Comparison of ENCODE assay signal across 24 cellular contexts in the genomic region with DNA sequence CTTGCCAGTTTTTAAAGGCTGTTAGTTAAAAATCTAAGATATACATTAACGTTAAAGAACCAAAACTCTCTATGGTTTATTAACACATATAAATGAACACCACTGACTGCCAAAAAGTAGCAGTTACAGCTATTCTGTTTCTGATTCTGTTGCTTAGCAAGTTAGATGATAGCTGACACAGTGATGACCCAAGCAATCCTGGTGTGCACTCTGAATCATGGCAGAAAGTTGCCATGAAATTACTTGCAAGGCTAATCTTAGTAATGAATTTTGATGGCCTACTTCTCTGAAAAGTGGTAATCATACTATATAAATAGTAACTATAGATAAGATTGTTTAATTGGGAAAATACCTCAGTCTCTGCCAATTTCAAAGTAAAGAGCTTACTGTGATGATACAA. TPM values are rescaled to one million over a fixed set of nuclear protein-coding genes. Genes with fewer than 3 reads are reported as not detected.
DNase-seq lines count a peak whose midpoint lies in the region; ATAC-seq and TF ChIP-seq lines count a peak whose summit lies in the region.
"Had no signal": no experiment of that assay in that cellular context is flagged by ENCODE, and none has a peak within 500 bp of the region (broad histone marks: within the 10 kb centered on the region; RNA-seq: fewer than 3 reads in every experiment).

No MANE protein-coding gene starts in this region.

- no peak for TF ChIP-seq POLR2A in stomach (IDR thresholded peaks at IDR 0.05)

- H3K4me3 ChIP-seq in mammary epithelial cell (replicated peaks in 1 of 3; ENCODE audit: insufficient read depth in 1 of 3, low read depth in 2 of 3, low read length in 3 of 3), result no peak overlapping the region
- no peak overlapping the region for H3K4me3 ChIP-seq in brain microvascular endothelial cell (ENCODE audit: low read depth, low read length)
- no peak overlapping the region for H3K4me3 ChIP-seq in left ventricle myocardium inferior
- no peak overlapping the region for H3K4me3 ChIP-seq in stomach
- H3K4me3 ChIP-seq: PC-9, sigmoid colon, upper lobe of left lung had no signal

- no peak for TF ChIP-seq EP300 in stomach (IDR thresholded peaks at IDR 0.05)

- WGBS in mammary epithelial cell (ENCODE audit: low coverage, missing lambda C conversion rate), result 100% methylated on average over 1 of the region's 1 CpG
- 52 to 72% (median 67%) methylated on average over 1 of the region's 1 CpG for WGBS in stomach, 5 donors

- peaks cover 2% of the 10 kb centered on the region for H4K20me1 ChIP-seq in mammary epithelial cell (ENCODE audit: insufficient read depth, low read length)

- POLR2A ChIA-PET in MCF 10A (lab: Yijun Ruan, JAX), result interaction anchor here (0.5 to 2.5 kb wide), 3 partner anchors 10 to 57 kb away, joined by 3 to 14 read pairs (median 9); a partner anchor contains a TSS

- no peak overlapping the region for H3K9ac ChIP-seq in mammary epithelial cell (ENCODE audit: insufficient read depth, low read length)

- H3K27ac Mint-ChIP-seq in MCF 10A (ENCODE audit: low read depth, unreplicated experiment), result peak overlapping the region; percentile 74
- H3K27ac Mint-ChIP-seq in stimulated activated effector memory CD8-positive, alpha-beta T cell treated with anti-CD3 and anti-CD28 coated beads, Interleukin-12 subunit alpha, Interleukin-12 subunit beta, amount 100 ng/mL, for 72 hours, result no peak overlapping the region
- H3K27ac Mint-ChIP-seq: activated naive CD8-positive, alpha-beta T cell; activated T-cell treated with anti-CD3 and anti-CD28 coated beads, Interleukin-2, amount 50 U/mL, for 72 hours; dendritic cell treated with granulocyte-macrophage colony-stimulating factor and Interleukin-4, amounts not matched to agents 40 ng/mL and 50 ng/mL, for 4 days; stimulated activated naive CD8-positive, alpha-beta T cell treated with anti-CD3 and anti-CD28 coated beads, Interleukin-15, amount 100 ng/mL, for 72 hours had no signal

- H2AFZ ChIP-seq in mammary epithelial cell (ENCODE audit: low read depth, low read length), result no peak overlapping the region
- H2AFZ ChIP-seq: PC-9 had no signal

- no peak overlapping the region for H3K4me2 ChIP-seq in mammary epithelial cell (ENCODE audit: insufficient read depth, low read depth, low read length)
- H3K4me2 ChIP-seq: PC-9 had no signal

- intact Hi-C loops in MCF 10A (cut with micrococcal nuclease) (no loop called here), mammary epithelial cell (cut with micrococcal nuclease) (loop anchor here (5.0 kb wide), 1 partner anchor 56 kb away; a partner anchor contains a TSS), left ventricle myocardium inferior (cut with micrococcal nuclease) (no loop called here), stomach (cut with DNase I; ENCODE audit: low total_unique reads) (no loop called here)

- DNase-seq in MCF 10A (ENCODE audit: unreplicated experiment) (no peak), mammary epithelial cell (no peak), brain microvascular endothelial cell (peak; percentile 39), left ventricle myocardium inferior (no peak), stomach (no peak)
- DNase-seq in stimulated activated effector memory CD8-positive, alpha-beta T cell treated with anti-CD3 and anti-CD28 coated beads, Interleukin-12 subunit alpha, Interleukin-12 subunit beta, amount 100 ng/mL, for 72 hours (ENCODE audit: low spot score in 2 of 2), result no peak
- DNase-seq: 8988T; activated CD4-positive, CD25-positive, alpha-beta regulatory T cell; activated CD8-positive, alpha-beta memory T cell treated with anti-CD3 and anti-CD28 coated beads for 24 hours; activated T-cell treated with anti-CD3 and anti-CD28 coated beads, Interleukin-2, amount 50 U/mL, for 72 hours; C1 segment of cervical spinal cord; H7; NCI-H748 treated with DMSO at 0.1 percent for 48 hours; occipital lobe; PC-9; sigmoid colon; stimulated activated naive CD8-positive, alpha-beta T cell treated with anti-CD3 and anti-CD28 coated beads, Interleukin-15, amount 100 ng/mL, for 72 hours; T-helper 9 cell; upper lobe of left lung had no signal

- H3K4me1 ChIP-seq in mammary epithelial cell (ENCODE audit: insufficient read depth, low read length) (no peaks in the 10 kb centered on the region), left ventricle myocardium inferior (peaks cover 54% of the 10 kb centered on the region), stomach (peaks cover 4 to 34% (median 17%) of the 10 kb centered on the region in 4 donors)

- TF ChIP-seq CTCF in MCF 10A (IDR thresholded peaks at IDR 0.05; ENCODE audit: unreplicated experiment) (no peak), mammary epithelial cell (conservative IDR thresholded peaks at IDR 0.05 in 1 of 2, IDR thresholded peaks at IDR 0.05 in 1 of 2; ENCODE audit: extremely low read depth in 1 of 2, insufficient read depth in 1 of 2, low read depth in 1 of 2, low read length in 2 of 2) (no peak), brain microvascular endothelial cell (IDR thresholded peaks at IDR 0.05; ENCODE audit: low read depth, low read length, missing control alignments) (no peak), left ventricle myocardium inferior (IDR thresholded peaks at IDR 0.05; ENCODE audit: borderline replicate concordance) (no peak), stomach (IDR thresholded peaks at IDR 0.05) (no peak)

- H3K9me3 ChIP-seq in mammary epithelial cell (replicated peaks; ENCODE audit: insufficient read depth, low read length) (no peaks in the 10 kb centered on the region), left ventricle myocardium inferior (replicated peaks) (peaks cover 9% of the 10 kb centered on the region), stomach (peaks cover 0 to 5% (median 0%) of the 10 kb centered on the region in 4 donors)
- H3K9me3 ChIP-seq: sigmoid colon had no signal

- H3K79me2 ChIP-seq in mammary epithelial cell (ENCODE audit: insufficient read depth, low read length), result peaks cover 61% of the 10 kb centered on the region

- no peaks in the 10 kb centered on the region for H3K27me3 Mint-ChIP-seq in MCF 10A (ENCODE audit: insufficient read depth, unreplicated experiment)
- H3K27me3 Mint-ChIP-seq: activated naive CD8-positive, alpha-beta T cell; brain; dendritic cell treated with granulocyte-macrophage colony-stimulating factor and Interleukin-4, amounts not matched to agents 40 ng/mL and 50 ng/mL, for 4 days; stimulated activated naive CD8-positive, alpha-beta T cell treated with anti-CD3 and anti-CD28 coated beads, Interleukin-15, amount 100 ng/mL, for 72 hours had no signal

- no TSS peak for BruUV-seq in MCF 10A (replicated peaks; lab: Mats Ljungman, UMichigan)
- no TSS peak for BruUV-seq in mammary epithelial cell (replicated peaks; lab: Mats Ljungman, UMichigan)

- dilution Hi-C loops in mammary epithelial cell (cut with HindIII; ENCODE audit: low sequenced_read_pairs), result no loop called here

- H3K36me3 Mint-ChIP-seq in MCF 10A (ENCODE audit: insufficient read depth, unreplicated experiment), result peaks cover 29% of the 10 kb centered on the region
- peaks cover 30% of the 10 kb centered on the region for H3K36me3 Mint-ChIP-seq in stimulated activated effector memory CD8-positive, alpha-beta T cell treated with anti-CD3 and anti-CD28 coated beads, Interleukin-12 subunit alpha, Interleukin-12 subunit beta, amount 100 ng/mL, for 72 hours

- H3K27ac ChIP-seq in mammary epithelial cell (ENCODE audit: insufficient read depth, low read depth, low read length) (no peak overlapping the region), brain microvascular endothelial cell (no peak overlapping the region), left ventricle myocardium inferior (replicated peaks) (peak overlapping the region; percentile 59), stomach (no peak overlapping the region)
- H3K27ac ChIP-seq: PC-9, sigmoid colon, upper lobe of left lung had no signal

- in situ Hi-C loops in mammary epithelial cell (cut with MboI; ENCODE audit: low sequenced_read_pairs in 2 of 2) (no loop called here), brain microvascular endothelial cell (cut with HindIII; ENCODE audit: low pct_ligation_motif_present, low sequenced_read_pairs) (no loop called here)

- H3K36me3 ChIP-seq in mammary epithelial cell (ENCODE audit: insufficient read depth, low read length) (peaks cover 10% of the 10 kb centered on the region), brain microvascular endothelial cell (replicated peaks) (peaks cover 9% of the 10 kb centered on the region), left ventricle myocardium inferior (peaks cover 21% of the 10 kb centered on the region), stomach (peaks cover 9 to 30% (median 25%) of the 10 kb centered on the region in 4 donors)

- no peaks in the 10 kb centered on the region for H3K9me3 Mint-ChIP-seq in MCF 10A (ENCODE audit: unreplicated experiment)
- no peaks in the 10 kb centered on the region for H3K9me3 Mint-ChIP-seq in stimulated activated effector memory CD8-positive, alpha-beta T cell treated with anti-CD3 and anti-CD28 coated beads, Interleukin-12 subunit alpha, Interleukin-12 subunit beta, amount 100 ng/mL, for 72 hours

- CTCF ChIA-PET in MCF 10A (lab: Yijun Ruan, JAX), result interaction anchor here (0.6 kb wide), 1 partner anchor 56 kb away, joined by 5 read pairs; no protein-coding TSS in a partner anchor
- CTCF ChIA-PET in mammary epithelial cell (lab: Charles Lee; ENCODE audit: low non-redundant PET), result no interaction called here

- no peak overlapping the region for H3K4me3 Mint-ChIP-seq in MCF 10A (ENCODE audit: unreplicated experiment)
- no peak overlapping the region for H3K4me3 Mint-ChIP-seq in stimulated activated effector memory CD8-positive, alpha-beta T cell treated with anti-CD3 and anti-CD28 coated beads, Interleukin-12 subunit alpha, Interleukin-12 subunit beta, amount 100 ng/mL, for 72 hours
- H3K4me3 Mint-ChIP-seq: activated naive CD8-positive, alpha-beta T cell; activated T-cell treated with anti-CD3 and anti-CD28 coated beads, Interleukin-2, amount 50 U/mL, for 72 hours; brain; dendritic cell treated with granulocyte-macrophage colony-stimulating factor and Interleukin-4, amounts not matched to agents 40 ng/mL and 50 ng/mL, for 4 days; stimulated activated naive CD8-positive, alpha-beta T cell treated with anti-CD3 and anti-CD28 coated beads, Interleukin-15, amount 100 ng/mL, for 72 hours had no signal

- no peaks in the 10 kb centered on the region for H3K27me3 ChIP-seq in mammary epithelial cell (ENCODE audit: insufficient read depth, low read length)
- no peaks in the 10 kb centered on the region for H3K27me3 ChIP-seq in brain microvascular endothelial cell (replicated peaks)
- no peaks in the 10 kb centered on the region for H3K27me3 ChIP-seq in left ventricle myocardium inferior (ENCODE audit: low read depth)
- no peaks in the 10 kb centered on the region for H3K27me3 ChIP-seq in stomach
- H3K27me3 ChIP-seq: sigmoid colon, upper lobe of left lung had no signal

- peak; percentile 51 for ATAC-seq in stimulated activated effector memory CD8-positive, alpha-beta T cell treated with anti-CD3 and anti-CD28 coated beads, Interleukin-12 subunit alpha, Interleukin-12 subunit beta, amount 100 ng/mL, for 72 hours
- ATAC-seq in GM19351 (IDR thresholded peaks at IDR 0.05; ENCODE audit: unreplicated experiment), result no peak
- no peak for ATAC-seq in HG02852 (IDR thresholded peaks at IDR 0.05; ENCODE audit: unreplicated experiment)
- ATAC-seq: activated T-cell treated with anti-CD3 and anti-CD28 coated beads, Interleukin-2, amount 50 U/mL, for 72 hours; stimulated activated naive CD8-positive, alpha-beta T cell treated with anti-CD3 and anti-CD28 coated beads, Interleukin-15, amount 100 ng/mL, for 72 hours had no signal

- H3K4me1 Mint-ChIP-seq in MCF 10A (ENCODE audit: insufficient read depth, unreplicated experiment), result peaks cover 5% of the 10 kb centered on the region
- peaks cover 15% of the 10 kb centered on the region for H3K4me1 Mint-ChIP-seq in stimulated activated effector memory CD8-positive, alpha-beta T cell treated with anti-CD3 and anti-CD28 coated beads, Interleukin-12 subunit alpha, Interleukin-12 subunit beta, amount 100 ng/mL, for 72 hours

RNA-seq across cellular contexts. Expression of a gene that starts 57.7 kb away (rescaled TPM):
- total RNA-seq in MCF 10A (2022), result 40.0 and 40.7 TPM in 2 replicates
- total RNA-seq in mammary epithelial cell, result 10 to 100 TPM; 38.6 to 44.0 TPM
- 5.8 TPM for polyA plus RNA-seq in mammary epithelial cell
- polyA minus RNA-seq in mammary epithelial cell, result 15.2 TPM
- 30.2 TPM for total RNA-seq in left ventricle myocardium inferior
- total RNA-seq in stomach, result 100 to 1,000 TPM in 1 of 5 donors, 10 to 100 TPM in 4; 31.6 to 113 (median 54.3) TPM
- polyA plus RNA-seq in stomach, result 10 to 100 TPM in 1 of 3 donors, 1 to 10 TPM in 2; 5.6 to 10.7 (median 7.7) TPM
